8 cellular contexts compared by ENCODE assay signal in the genomic region with DNA sequence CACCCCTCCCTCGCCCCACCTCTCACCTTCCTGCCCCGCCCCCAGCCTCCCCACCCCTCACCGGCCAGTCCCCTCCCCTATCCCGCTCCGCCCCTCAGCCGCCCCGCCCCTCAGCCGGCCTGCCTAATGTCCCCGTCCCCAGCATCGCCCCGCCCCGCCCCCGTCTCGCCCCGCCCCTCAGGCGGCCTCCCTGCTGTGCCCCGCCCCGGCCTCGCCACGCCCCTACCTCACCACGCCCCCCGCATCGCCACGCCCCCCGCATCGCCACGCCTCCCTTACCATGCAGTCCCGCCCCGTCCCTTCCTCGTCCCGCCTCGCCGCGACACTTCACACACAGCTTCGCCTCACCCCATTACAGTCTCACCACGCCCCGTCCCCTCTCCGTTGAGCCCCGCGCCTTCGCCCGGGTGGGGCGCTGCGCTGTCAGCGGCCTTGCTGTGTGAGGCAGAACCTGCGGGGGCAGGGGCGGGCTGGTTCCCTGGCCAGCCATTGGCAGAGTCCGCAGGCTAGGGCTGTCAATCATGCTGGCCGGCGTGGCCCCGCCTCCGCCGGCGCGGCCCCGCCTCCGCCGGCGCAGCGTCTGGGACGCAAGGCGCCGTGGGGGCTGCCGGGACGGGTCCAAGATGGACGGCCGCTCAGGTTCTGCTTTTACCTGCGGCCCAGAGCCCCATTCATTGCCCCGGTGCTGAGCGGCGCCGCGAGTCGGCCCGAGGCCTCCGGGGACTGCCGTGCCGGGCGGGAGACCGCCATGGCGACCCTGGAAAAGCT. TPM values are rescaled to one million over a fixed set of nuclear protein-coding genes. Genes with fewer than 3 reads are reported as not detected.
A peak's percentile ranks its signal among the peaks of the same experiment; 100 is the strongest.
DNase-seq lines count a peak whose midpoint lies in the region; ATAC-seq and TF ChIP-seq lines count a peak whose summit lies in the region.

A gene (plus strand): TSS at position 604 of the 768 bp plus-strand sequence. CDS start 145 bp downstream, at position 749.
A gene (minus strand): TSS at position 461 of the 768 bp plus-strand sequence.

- peaks cover 39% of the 10 kb centered on the region for H3K4me1 Mint-ChIP-seq in activated B cell treated with CpG ODN at 0.5 μM for 24 hours

- TF ChIP-seq CTCF in AG09309 (IDR thresholded peaks at IDR 0.05; ENCODE audit: control insufficient read depth, insufficient read depth, low read depth, low read length, missing control alignments) (no peak), activated B cell treated with CpG ODN at 0.5 μM for 24 hours (IDR thresholded peaks at IDR 0.05) (no peak), spleen (IDR thresholded peaks at IDR 0.05 in 8 of 11, conservative IDR thresholded peaks at IDR 0.05 in 3 of 11) (peak in 6 of 11 experiments; percentile 11 to 51 (median 40))

- peak within 1 kb of the TSS; percentile 95 for H3K27ac ChIP-seq in caudate nucleus (ENCODE audit: low read depth, low read length)
- peak within 1 kb of the TSS; percentile 77 to 96 (median 90) for H3K27ac ChIP-seq in spleen

- H3K9me3 Mint-ChIP-seq in activated B cell treated with CpG ODN at 0.5 μM for 24 hours = no peaks in the 10 kb centered on the region

- TF ChIP-seq POLR2A in GM18951 (IDR thresholded peaks at IDR 0.05; ENCODE audit: extremely low read depth, insufficient read depth, insufficient read length) = peak; percentile 84
- peak in 1 of 3 donors; percentile 66 for TF ChIP-seq POLR2A in spleen (IDR thresholded peaks at IDR 0.05)

- H3K4me3 Mint-ChIP-seq in activated B cell treated with CpG ODN at 0.5 μM for 24 hours = peak within 1 kb of the TSS; percentile 92

- ATAC-seq in HG03175 (IDR thresholded peaks at IDR 0.05; ENCODE audit: unreplicated experiment) (peak; percentile 75), activated B cell treated with CpG ODN at 0.5 μM for 24 hours (ENCODE audit: low read depth) (peak; percentile 77)

- peaks cover 7% of the 10 kb centered on the region for H3K36me3 Mint-ChIP-seq in activated B cell treated with CpG ODN at 0.5 μM for 24 hours (ENCODE audit: low read depth)

- no peaks in the 10 kb centered on the region for H3K36me3 ChIP-seq in spleen

- POLR2A ChIA-PET in activated B cell treated with CpG ODN at 0.5 μM for 24 hours (lab: Charles Lee) = interaction anchor here (0.6 to 4.3 kb wide), 11 partner anchors 15 to 411 kb away, joined by 4 to 29 read pairs (median 5); no protein-coding TSS in a partner anchor

- in situ Hi-C loops in GM18951 (cut with MboI; ENCODE audit: low sequenced_read_pairs, unreplicated experiment) = no loop called here

- WGBS in spleen, 5 donors = 0 to 2% (median 1%) methylated on average over 15 to 80 of the region's 81 CpGs

- peaks cover 26 to 54% (median 50%) of the 10 kb centered on the region in 6 donors for H3K4me1 ChIP-seq in spleen

- H3K4me3 ChIP-seq in AG09309 (ENCODE audit: control insufficient read depth, low read depth, low read length) (peak within 1 kb of the TSS; percentile 69), spleen (peak within 1 kb of the TSS; percentile 76 to 91 (median 82))

- no peaks in the 10 kb centered on the region for H3K9me3 ChIP-seq in spleen

- H3K27me3 ChIP-seq in spleen (replicated peaks in 1 of 7) = no peaks in the 10 kb centered on the region

- CTCF ChIA-PET in activated B cell treated with CpG ODN at 0.5 μM for 24 hours (lab: Charles Lee) = no interaction called here

- intact Hi-C loops in activated B cell treated with CpG ODN at 0.5 μM for 24 hours (cut with micrococcal nuclease) (loop anchor here (1.0 to 10.0 kb wide), 11 partner anchors 11 to 1359 kb away; a partner anchor contains a TSS), spleen (cut with DNase I; ENCODE audit: low total_unique reads) (no loop called here)

- H3K27me3 Mint-ChIP-seq in activated B cell treated with CpG ODN at 0.5 μM for 24 hours = no peaks in the 10 kb centered on the region

- peak within 1 kb of the TSS; percentile 95 for H3K27ac Mint-ChIP-seq in activated B cell treated with CpG ODN at 0.5 μM for 24 hours

- DNase-seq in AG09309 (ENCODE audit: low read depth) = peak; percentile 75
- peak; percentile 81 for DNase-seq in NCI-H226
- DNase-seq in activated B cell treated with CpG ODN at 0.5 μM for 24 hours = peak; percentile 93
- peak; percentile 86 to 100 (median 98) for DNase-seq in caudate nucleus (lab: John Stamatoyannopoulos, UW)
- peak; percentile 92 for DNase-seq in iris pigment epithelial cell (ENCODE audit: low read depth)
- DNase-seq in spleen = peak; percentile 99

RNA-seq across cellular contexts. Expression of the first gene that starts in this region (rescaled TPM):
- 239 and 242 TPM in 2 replicates for total RNA-seq in activated B cell treated with CpG ODN at 0.5 μM for 24 hours
- total RNA-seq in spleen = 100 to 1,000 TPM in 2 of 7 donors, 10 to 100 TPM in 5; 58.6 to 124 (median 92.2) TPM
- 10 to 100 TPM in 2 of 3 donors, 1 to 10 TPM in 1; 10.0 to 24.4 (median 14.7) TPM for polyA plus RNA-seq in spleen

RNA-seq across cellular contexts. Expression of the second gene that starts in this region (rescaled TPM):
- total RNA-seq in activated B cell treated with CpG ODN at 0.5 μM for 24 hours = not detected in 2 replicates
- not detected for total RNA-seq in spleen
- not detected for polyA plus RNA-seq in spleen

Comparison
In these comparisons a context has a peak if more than half of its experiments do, and no peak if none do; other contexts are left out.
1. Peak in every context shown above with its lines: DNase-seq, ATAC-seq, H3K4me3 ChIP-seq and H3K27ac ChIP-seq.
2. CTCF ChIP-seq: peak in spleen (6 of 11); none in AG09309 (single experiment) and activated B cell treated with CpG ODN at 0.5 μM for 24 hours (single experiment).